8 cellular contexts compared by ENCODE assay signal in the genomic region with DNA sequence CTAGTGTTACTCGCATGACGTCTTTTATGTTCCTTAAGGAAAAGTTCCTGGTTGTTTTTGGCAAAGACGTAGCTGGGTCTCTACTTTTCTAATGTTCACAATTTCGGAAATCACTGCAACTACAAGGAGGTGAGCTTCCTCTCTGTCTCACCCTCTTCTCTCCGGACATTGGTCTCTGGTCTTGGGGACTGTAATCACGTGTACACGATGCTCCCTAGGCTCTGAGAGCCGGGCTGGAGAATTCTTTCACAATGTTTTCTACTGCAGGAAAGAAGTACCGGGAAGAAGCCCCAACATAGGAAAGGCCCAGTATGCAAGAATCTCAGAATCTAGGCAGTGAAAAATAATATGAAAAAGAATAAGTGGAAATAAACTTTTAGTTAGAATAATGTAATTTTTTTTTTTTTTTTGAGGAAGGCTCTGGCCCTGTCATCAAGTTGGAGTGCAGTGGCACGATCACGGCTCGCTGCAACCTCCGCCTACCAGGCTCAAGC. TPM values are rescaled to one million over a fixed set of nuclear protein-coding genes. Genes with fewer than 3 reads are reported as not detected.
DNase-seq lines count a peak whose midpoint lies in the region; ATAC-seq and TF ChIP-seq lines count a peak whose summit lies in the region.

No MANE protein-coding gene starts in this region.

- H3K27me3 Mint-ChIP-seq in H9 (ENCODE audit: low read depth), result peaks cover 8% of the 10 kb centered on the region

- H3K27me3 ChIP-seq in H9 (ENCODE audit: insufficient read depth, low read length), result no peaks in the 10 kb centered on the region

- peaks cover 13 to 15% of the 10 kb centered on the region in 2 experiments for H3K4me1 Mint-ChIP-seq in H9
- peaks cover 43% of the 10 kb centered on the region for H3K4me1 Mint-ChIP-seq in stimulated activated effector memory CD8-positive, alpha-beta T cell treated with anti-CD3 and anti-CD28 coated beads, Interleukin-12 subunit alpha, Interleukin-12 subunit beta, amount 100 ng/mL, for 72 hours

- no CpG with 5 or more reads among the region's 13 CpGs for WGBS in H9 (ENCODE audit: extremely low coverage, insufficient read length, low lambda C conversion rate)

- no peak overlapping the region for H3K23ac ChIP-seq in H9 (ENCODE audit: insufficient read length, low read depth, low read length)

- DNase-seq in H9 (no peak), SK-N-DZ (ENCODE audit: low spot score) (peak; percentile 82), fibroblast of villous mesenchyme (ENCODE audit: low read depth) (peak; percentile 49), T-helper 9 cell (no peak), NCI-H1048 (lab: John Stamatoyannopoulos, UW) (no peak)
- no peak for DNase-seq in stimulated activated effector memory CD8-positive, alpha-beta T cell treated with anti-CD3 and anti-CD28 coated beads, Interleukin-12 subunit alpha, Interleukin-12 subunit beta, amount 100 ng/mL, for 72 hours (ENCODE audit: low spot score in 2 of 2)

- H3K9me3 Mint-ChIP-seq in H9, result peaks cover 3 to 8% of the 10 kb centered on the region in 2 experiments; a peak in 2 of 5 replicates
- H3K9me3 Mint-ChIP-seq in stimulated activated effector memory CD8-positive, alpha-beta T cell treated with anti-CD3 and anti-CD28 coated beads, Interleukin-12 subunit alpha, Interleukin-12 subunit beta, amount 100 ng/mL, for 72 hours, result no peaks in the 10 kb centered on the region

- no peak overlapping the region for H3K4ac ChIP-seq in H9 (ENCODE audit: low read depth, low read length)

- H3K4me1 ChIP-seq in H9 (ENCODE audit: insufficient read depth, low read length), result no peaks in the 10 kb centered on the region

- H4K8ac ChIP-seq in H9 (replicated peaks; ENCODE audit: insufficient read length, low read depth, low read length), result no peak overlapping the region

- peak overlapping the region; percentile 11 for H3K18ac ChIP-seq in H9 (ENCODE audit: insufficient read length, low read depth, low read length)

- no peak overlapping the region for H2BK120ac ChIP-seq in H9 (ENCODE audit: low read depth, low read length, poor library complexity, severe bottlenecking)

- peak overlapping the region; percentile 98 for H3K27ac ChIP-seq in 22Rv1
- no peak overlapping the region for H3K27ac ChIP-seq in H9 (ENCODE audit: insufficient read length, low read depth, low read length)

- peak overlapping the region; percentile 67 for H3K4me2 ChIP-seq in H9 (ENCODE audit: insufficient read depth, insufficient read length, low read length)

- no peak for ATAC-seq in stimulated activated effector memory CD8-positive, alpha-beta T cell treated with anti-CD3 and anti-CD28 coated beads, Interleukin-12 subunit alpha, Interleukin-12 subunit beta, amount 100 ng/mL, for 72 hours
- no peak for ATAC-seq in HG02840 (IDR thresholded peaks at IDR 0.05; ENCODE audit: low FRiP score, unreplicated experiment)

- H3K27ac Mint-ChIP-seq in H9, result peak overlapping the region in 1 of 3 experiments; percentile 46; a peak in 1 of 7 replicates
- peak overlapping the region; percentile 100 for H3K27ac Mint-ChIP-seq in stimulated activated effector memory CD8-positive, alpha-beta T cell treated with anti-CD3 and anti-CD28 coated beads, Interleukin-12 subunit alpha, Interleukin-12 subunit beta, amount 100 ng/mL, for 72 hours

- peak overlapping the region; percentile 41 for H3K9ac ChIP-seq in H9 (ENCODE audit: extremely low read depth, insufficient read length, low read length)

- H3K23me2 ChIP-seq in H9 (ENCODE audit: insufficient read length, low read depth, low read length, poor library complexity, severe bottlenecking), result peaks cover 6% of the 10 kb centered on the region

- H2AK5ac ChIP-seq in H9 (ENCODE audit: insufficient read length, low read length), result no peak overlapping the region

- peak overlapping the region; percentile 2 for H2AFZ ChIP-seq in H9 (ENCODE audit: low read length)

- H3K36me3 Mint-ChIP-seq in H9 (ENCODE audit: insufficient read depth in 1 of 3, low read depth in 3 of 3), result no peaks in the 10 kb centered on the region; a peak in 1 of 7 replicates
- peaks cover 51% of the 10 kb centered on the region for H3K36me3 Mint-ChIP-seq in stimulated activated effector memory CD8-positive, alpha-beta T cell treated with anti-CD3 and anti-CD28 coated beads, Interleukin-12 subunit alpha, Interleukin-12 subunit beta, amount 100 ng/mL, for 72 hours

- no peak overlapping the region for H3K14ac ChIP-seq in H9 (ENCODE audit: insufficient read depth, low read length)

- H4K91ac ChIP-seq in H9 (ENCODE audit: insufficient read length, low read depth, low read length), result no peak overlapping the region

- H3K79me1 ChIP-seq in H9 (ENCODE audit: insufficient read depth, low read depth, low read length, poor library complexity, severe bottlenecking), result no peaks in the 10 kb centered on the region

- H3K56ac ChIP-seq in H9 (ENCODE audit: insufficient read length, low read depth, low read length), result no peak overlapping the region

- no peak overlapping the region for H3T11ph ChIP-seq in H9 (ENCODE audit: low read length)

- no peak overlapping the region for H2BK15ac ChIP-seq in H9 (ENCODE audit: low read depth, low read length)

- H2BK12ac ChIP-seq in H9 (ENCODE audit: insufficient read length, low read depth, low read length), result no peak overlapping the region

- peak overlapping the region; percentile 45 for H3K4me3 ChIP-seq in fibroblast of villous mesenchyme (ENCODE audit: low read depth, low read length)

- peak overlapping the region; percentile 99 to 100 for H3K4me3 Mint-ChIP-seq in H9
- H3K4me3 Mint-ChIP-seq in stimulated activated effector memory CD8-positive, alpha-beta T cell treated with anti-CD3 and anti-CD28 coated beads, Interleukin-12 subunit alpha, Interleukin-12 subunit beta, amount 100 ng/mL, for 72 hours, result peak overlapping the region; percentile 96

- TF ChIP-seq CTCF in 22Rv1 (IDR thresholded peaks at IDR 0.05) (no peak), H9 (conservative IDR thresholded peaks at IDR 0.05) (no peak), fibroblast of villous mesenchyme (IDR thresholded peaks at IDR 0.05; ENCODE audit: insufficient read depth, low read depth, low read length) (no peak)

- H4K5ac ChIP-seq in H9 (ENCODE audit: insufficient read length, low read depth, low read length), result no peak overlapping the region

- H4K20me1 ChIP-seq in H9 (ENCODE audit: control insufficient read depth, insufficient read depth, insufficient read length), result no peaks in the 10 kb centered on the region

- no peaks in the 10 kb centered on the region for H3K79me2 ChIP-seq in H9 (ENCODE audit: insufficient read depth, low read length)

- H2BK5ac ChIP-seq in H9 (ENCODE audit: insufficient read length, low read length), result no peak overlapping the region

- no peaks in the 10 kb centered on the region for H3K9me3 ChIP-seq in H9 (ENCODE audit: control insufficient read depth, low read depth, low read length)

- no peak overlapping the region for H2BK20ac ChIP-seq in H9 (ENCODE audit: low read depth, low read length, poor library complexity, severe bottlenecking)

RNA-seq across cellular contexts. Expression of a gene that starts 13.5 kb away (rescaled TPM):
- total RNA-seq in H9 (2021) (not detected in 2 replicates), fibroblast of villous mesenchyme (not detected in 2 replicates)
- polyA plus RNA-seq in SK-N-DZ (2014; cell fraction: cytosol; rRNA removed), result not detected in 2 replicates
- polyA plus RNA-seq in SK-N-DZ (2014; cell fraction: nucleus; rRNA removed), result not detected in 2 replicates

RNA-seq across cellular contexts. Expression of a gene that starts 38.6 kb away (rescaled TPM):
- 20.8 and 23.2 TPM in 2 replicates for total RNA-seq in H9 (2021)
- polyA plus RNA-seq in SK-N-DZ (2014; cell fraction: cytosol; rRNA removed), result 124 and 144 TPM in 2 replicates
- 185 and 202 TPM in 2 replicates for polyA plus RNA-seq in SK-N-DZ (2014; cell fraction: nucleus; rRNA removed)
- 69.5 and 205 TPM in 2 replicates for total RNA-seq in fibroblast of villous mesenchyme

Comparison
In these comparisons a context has a peak if more than half of its experiments do, and no peak if none do; other contexts are left out.
1. DNase-seq: peak in SK-N-DZ (single experiment) and fibroblast of villous mesenchyme (single experiment); none in H9 (single experiment), stimulated activated effector memory CD8-positive, alpha-beta T cell treated with anti-CD3 and anti-CD28 coated beads, Interleukin-12 subunit alpha, Interleukin-12 subunit beta, amount 100 ng/mL, for 72 hours (0 of 2), T-helper 9 cell (single experiment) and NCI-H1048 (single experiment).